9 cellular contexts compared by ENCODE assay signal in the genomic region with DNA sequence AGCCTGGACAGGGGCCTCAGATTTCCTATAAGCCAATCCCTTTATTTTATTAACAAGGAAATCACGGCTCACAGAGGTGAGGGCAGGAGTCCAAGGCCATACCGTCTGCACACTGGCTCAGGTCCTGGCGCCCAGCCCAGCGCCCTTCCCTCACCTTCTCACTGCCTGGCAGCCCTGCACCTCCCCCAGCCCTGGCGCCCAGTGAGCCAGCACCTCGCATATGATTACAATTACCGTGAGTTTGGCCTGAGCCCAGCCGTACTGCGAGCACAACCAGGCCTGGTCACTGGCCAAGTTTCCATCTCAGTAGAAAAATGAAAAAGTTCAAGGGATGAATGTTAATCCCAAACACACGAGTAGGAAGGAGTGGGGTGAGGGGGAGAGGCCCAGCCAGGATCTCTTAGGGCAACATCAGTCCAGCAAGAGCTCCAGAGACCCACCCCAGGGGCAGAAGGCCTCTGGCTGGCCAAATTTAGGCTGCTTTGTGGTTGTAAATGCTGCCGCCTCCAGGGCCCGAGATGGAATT.
A peak's percentile ranks its signal among the peaks of the same experiment; 100 is the strongest.
DNase-seq lines count a peak whose midpoint lies in the region; ATAC-seq, FAIRE-seq and TF ChIP-seq lines count a peak whose summit lies in the region.
"Had no signal": no experiment of that assay in that cellular context is flagged by ENCODE, and none has a peak within 500 bp of the region (broad histone marks: within the 10 kb centered on the region; RNA-seq: fewer than 3 reads in every experiment).

No MANE protein-coding gene starts in this region.

- BruUV-seq in K562 (replicated peaks; lab: Mats Ljungman, UMichigan), result no TSS peak

- no peak for TF ChIP-seq EP300 in K562 (IDR thresholded peaks at IDR 0.05; ENCODE audit: low read length)

- no peak overlapping the region for H2AFZ ChIP-seq in K562 (ENCODE audit: low read depth, low read length)

- POLR2A ChIA-PET in K562 (lab: Yijun Ruan, JAX), result interaction anchor here (0.7 to 1.7 kb wide), 3 partner anchors 12 to 116 kb away, joined by 3 to 7 read pairs (median 3); no protein-coding TSS in a partner anchor

- no peaks in the 10 kb centered on the region for H3K79me2 ChIP-seq in K562 (ENCODE audit: control insufficient read depth, insufficient read depth, low read length)

- TF ChIP-seq RAD21 in K562 (CRISPR knock-in tag; conservative IDR thresholded peaks at IDR 0.05 in 1 of 2, IDR thresholded peaks at IDR 0.05 in 1 of 2), result no peak

- H4K20me1 ChIP-seq in K562 (replicated peaks; ENCODE audit: control insufficient read depth, insufficient read depth, low read length), result no peaks in the 10 kb centered on the region

- DNase-seq in NCI-H1417 (lab: John Stamatoyannopoulos, UW), result peak in 2 of 3 experiments; percentile 40 to 67
- DNase-seq in NCI-H1417 treated with DMSO at 0.1 percent for 48 hours (lab: John Stamatoyannopoulos, UW), result no peak
- DNase-seq in K562 (ENCODE audit: extremely low read depth in 1 of 4, low spot score in 3 of 4), result no peak
- peak; percentile 90 for DNase-seq in kidney glomerular epithelial cell (lab: John Stamatoyannopoulos, UW)
- DNase-seq in thoracic aorta (ENCODE audit: low spot score), result peak; percentile 83
- DNase-seq in NAMALWA (ENCODE audit: low spot score), result no peak
- no peak for DNase-seq in SIG-M5 (lab: John Stamatoyannopoulos, UW)

- H3K36me3 ChIP-seq in K562 (ENCODE audit: control insufficient read depth, insufficient read depth, low read length), result no peaks in the 10 kb centered on the region
- no peaks in the 10 kb centered on the region for H3K36me3 ChIP-seq in thoracic aorta

- CTCF ChIA-PET in K562 (lab: Yijun Ruan, JAX; ENCODE audit: low intra/inter-chr PET ratio), result no interaction called here

- in situ Hi-C loops in K562 (cut with MboI), result no loop called here

- no peaks in the 10 kb centered on the region for H3K9me1 ChIP-seq in K562 (ENCODE audit: control insufficient read depth, insufficient read depth, low read length)

- no peaks in the 10 kb centered on the region for H3K9me3 ChIP-seq in K562 (replicated peaks; ENCODE audit: control insufficient read depth, insufficient read depth, low read depth, low read length)
- no peaks in the 10 kb centered on the region for H3K9me3 ChIP-seq in thoracic aorta

- H3K4me1 ChIP-seq in K562 (replicated peaks in 1 of 2; ENCODE audit: control insufficient read depth in 2 of 2, insufficient read depth in 2 of 2, low read length in 2 of 2), result peaks cover 37 to 38% of the 10 kb centered on the region in 2 experiments
- peaks cover 51 to 69% of the 10 kb centered on the region in 2 donors for H3K4me1 ChIP-seq in thoracic aorta (ENCODE audit: control insufficient read depth in 1 of 2, low read depth in 2 of 2)

- H3K9ac ChIP-seq in K562 (ENCODE audit: insufficient read depth in 1 of 2, low read depth in 2 of 2, low read length in 2 of 2), result 0 out of 4 replicates have a peak overlapping the region, but pooled peaks of 1 of the 2 experiments have one; percentile 6

- intact Hi-C loops in K562 (cut with micrococcal nuclease), result no loop called here

- no peaks in the 10 kb centered on the region; a peak in 1 of 5 replicates for H3K27me3 ChIP-seq in K562 (ENCODE audit: control insufficient read depth in 2 of 2, insufficient read depth in 2 of 2, low read length in 2 of 2)
- no peaks in the 10 kb centered on the region for H3K27me3 ChIP-seq in thoracic aorta (replicated peaks; ENCODE audit: insufficient read depth)

- no peak for FAIRE-seq in K562 (lab: Jason Lieb, UNC)

- no peak for ATAC-seq in K562
- ATAC-seq in thoracic aorta (ENCODE audit: insufficient number of reproducible peaks, low FRiP score, low read depth), result peak; percentile 76
- no peak for ATAC-seq in HG03025 (IDR thresholded peaks at IDR 0.05; ENCODE audit: low FRiP score, unreplicated experiment)

- H3K4me2 ChIP-seq in K562 (ENCODE audit: insufficient read depth, low read length), result no peak overlapping the region

- no peak for TF ChIP-seq POLR2A in K562 (conservative IDR thresholded peaks at IDR 0.05)

- no peak overlapping the region for H3K27ac ChIP-seq in K562 (ENCODE audit: extremely low read depth, low read depth, low read length)
- H3K27ac ChIP-seq in thoracic aorta, result peak overlapping the region; percentile 88 to 91
- H3K27ac ChIP-seq: 22Rv1 had no signal

- 69% methylated on average over 11 of the region's 12 CpGs for WGBS in K562 (ENCODE audit: insufficient coverage, low coverage, missing lambda C conversion rate)

- TF ChIP-seq CTCF in K562 (IDR thresholded peaks at IDR 0.05 in 2 of 3, conservative IDR thresholded peaks at IDR 0.05 in 1 of 3; ENCODE audit: insufficient read depth in 2 of 3, low read depth in 1 of 3, low read length in 3 of 3), result no peak
- TF ChIP-seq CTCF in thoracic aorta (IDR thresholded peaks at IDR 0.05), result no peak

- H3K4me3 ChIP-seq in K562 (no peak overlapping the region), thoracic aorta (no peak overlapping the region)

TF ChIP-seq in K562, 482 proteins besides CTCF, POLR2A, EP300 and RAD21:
- TF ChIP-seq NFIC (IDR thresholded peaks at IDR 0.05) (0 out of 2 replicates have a peak, but pooled peaks have one; percentile 19), ZNF263 (CRISPR knock-in tag; IDR thresholded peaks at IDR 0.05; ENCODE audit: borderline replicate concordance) (no peak)

Comparison
In these comparisons a context has a peak if more than half of its experiments do, and no peak if none do; other contexts are left out.
1. DNase-seq: peak in NCI-H1417 (2 of 3), kidney glomerular epithelial cell (single experiment) and thoracic aorta (single experiment); none in NCI-H1417 treated with DMSO at 0.1 percent for 48 hours (single experiment), K562 (0 of 4), NAMALWA (single experiment) and SIG-M5 (single experiment).